Comparison of ENCODE assay signal across 9 cellular contexts in the genomic region with DNA sequence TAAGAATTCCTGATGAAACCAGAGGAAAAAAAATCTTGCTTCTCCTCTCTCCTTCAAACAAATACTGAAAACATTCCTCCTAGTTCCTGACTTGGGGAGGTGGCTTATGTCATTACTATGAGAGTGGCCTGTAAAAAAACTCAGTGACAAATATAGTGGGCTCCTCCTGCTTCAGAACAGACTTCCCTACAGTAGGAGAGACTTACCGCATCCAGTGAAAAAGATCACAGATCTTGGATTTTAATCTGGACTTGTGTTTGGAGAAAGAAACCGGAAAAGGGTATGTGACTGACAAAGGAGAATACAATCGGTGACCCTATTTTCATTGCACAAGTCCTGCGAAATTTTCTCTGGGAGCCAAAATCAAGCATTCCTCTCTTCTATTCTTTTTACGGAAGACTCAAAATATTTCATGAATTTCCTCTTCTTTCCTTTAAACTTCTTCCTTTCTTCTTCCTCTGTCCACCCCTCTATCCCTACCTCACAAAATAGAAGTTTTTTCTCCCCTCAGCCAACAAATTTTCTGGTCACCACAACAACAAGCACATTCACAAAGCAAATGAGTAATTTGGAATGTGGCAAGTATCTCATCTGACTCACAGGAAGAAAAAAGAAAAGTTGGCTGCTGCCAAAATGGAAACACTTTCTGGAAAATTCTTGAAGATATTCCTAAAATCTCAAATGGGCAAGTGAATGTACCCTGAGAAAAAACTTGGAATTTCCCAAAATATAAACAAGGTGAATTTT.
DNase-seq lines count a peak whose midpoint lies in the region; ATAC-seq, FAIRE-seq and TF ChIP-seq lines count a peak whose summit lies in the region.
"Had no signal": no experiment of that assay in that cellular context is flagged by ENCODE, and none has a peak within 500 bp of the region (broad histone marks: within the 10 kb centered on the region; RNA-seq: fewer than 3 reads in every experiment).

No MANE protein-coding gene starts in this region.

- FAIRE-seq in astrocyte (lab: Jason Lieb, UNC): peak; percentile 96

- no peak for TF ChIP-seq POLR2A in gastrocnemius medialis (IDR thresholded peaks at IDR 0.05)

- peaks cover 4% of the 10 kb centered on the region for H3K9me3 Mint-ChIP-seq in astrocyte (ENCODE audit: unreplicated experiment)

- H3K4me1 ChIP-seq in GM23248 (ENCODE audit: insufficient read depth): peaks cover 69% of the 10 kb centered on the region
- peaks cover 56% of the 10 kb centered on the region for H3K4me1 ChIP-seq in astrocyte (ENCODE audit: insufficient read depth, low read length)
- peaks cover 0 to 10% (median 0%) of the 10 kb centered on the region in 9 donors for H3K4me1 ChIP-seq in heart right ventricle
- no peaks in the 10 kb centered on the region for H3K4me1 ChIP-seq in gastrocnemius medialis

- in situ Hi-C loops in GM23248 (cut with MboI) (no loop called here), gastrocnemius medialis (cut with MboI; ENCODE audit: low sequenced_read_pairs in 4 of 4) (no loop called here)

- H3K27ac ChIP-seq in GM23248 (peak overlapping the region; percentile 97), astrocyte (ENCODE audit: low read depth, low read length) (peak overlapping the region; percentile 94), heart right ventricle (peak overlapping the region in 8 of 10 donors; percentile 22 to 70 (median 58)), gastrocnemius medialis (peak overlapping the region; percentile 8 to 46 (median 23))

- H3K9me3 ChIP-seq in GM23248 (ENCODE audit: low read depth) (no peaks in the 10 kb centered on the region), astrocyte (ENCODE audit: insufficient read depth, low read depth, low read length) (no peaks in the 10 kb centered on the region), heart right ventricle (no peaks in the 10 kb centered on the region), gastrocnemius medialis (no peaks in the 10 kb centered on the region)

- no peaks in the 10 kb centered on the region for H3K27me3 Mint-ChIP-seq in astrocyte (ENCODE audit: low read depth, unreplicated experiment)

- peak overlapping the region; percentile 3 for H3K4me3 Mint-ChIP-seq in astrocyte (ENCODE audit: unreplicated experiment)

- H3K9ac ChIP-seq in GM23248 (peak overlapping the region; percentile 80), astrocyte (ENCODE audit: low read length) (peak overlapping the region; percentile 76)

- H3K36me3 Mint-ChIP-seq in astrocyte (ENCODE audit: low read depth, unreplicated experiment): no peaks in the 10 kb centered on the region

- H3K27me3 ChIP-seq in GM23248 (replicated peaks; ENCODE audit: insufficient read depth) (no peaks in the 10 kb centered on the region), astrocyte (ENCODE audit: insufficient read depth, low read length) (no peaks in the 10 kb centered on the region), heart right ventricle (peaks cover 0 to 13% (median 0%) of the 10 kb centered on the region in 7 donors), gastrocnemius medialis (no peaks in the 10 kb centered on the region)

- no peaks in the 10 kb centered on the region for H3K36me3 ChIP-seq in GM23248 (ENCODE audit: low read depth)
- no peaks in the 10 kb centered on the region for H3K36me3 ChIP-seq in astrocyte (ENCODE audit: insufficient read depth, low read length)
- H3K36me3 ChIP-seq in heart right ventricle: no peaks in the 10 kb centered on the region
- no peaks in the 10 kb centered on the region for H3K36me3 ChIP-seq in gastrocnemius medialis

- H3K9me2 ChIP-seq in GM23248 (ENCODE audit: insufficient read depth): no peaks in the 10 kb centered on the region

- ATAC-seq in heart right ventricle: peak in 7 of 8 donors; percentile 28 to 86 (median 70)
- peak; percentile 45 to 51 for ATAC-seq in gastrocnemius medialis

- 4 to 6% methylated on average over 5 of the region's 5 CpGs for WGBS in GM23248 (ENCODE audit: low coverage in 1 of 2, low lambda C conversion rate in 2 of 2, missing lambda C conversion rate in 2 of 2), 2 experiments
- 65% methylated on average over 5 of the region's 5 CpGs for WGBS in heart right ventricle, 2 donors

- intact Hi-C loops in heart right ventricle (cut with DNase I): no loop called here
- intact Hi-C loops in gastrocnemius medialis (cut with DNase I; ENCODE audit: low total_unique reads): no loop called here

- H3K27ac Mint-ChIP-seq in astrocyte (ENCODE audit: unreplicated experiment): peak overlapping the region; percentile 96

- H3K79me2 ChIP-seq in GM23248 (ENCODE audit: insufficient read depth): no peaks in the 10 kb centered on the region
- H3K79me2 ChIP-seq in astrocyte (ENCODE audit: insufficient read depth, low read length): no peaks in the 10 kb centered on the region

- H3K4me1 Mint-ChIP-seq in astrocyte (ENCODE audit: low read depth, unreplicated experiment): peaks cover 59% of the 10 kb centered on the region

- H3K4me3 ChIP-seq in GM23248 (peak overlapping the region; percentile 56), astrocyte (ENCODE audit: insufficient read depth, low read depth, low read length) (peak overlapping the region; percentile 7), heart right ventricle (no peak overlapping the region), gastrocnemius medialis (no peak overlapping the region)

- DNase-seq in GM23248 (peak; percentile 93), astrocyte (ENCODE audit: low read depth) (peak; percentile 94), heart right ventricle (no peak), gastrocnemius medialis (no peak), NCI-H510A (lab: John Stamatoyannopoulos, UW) (no peak), NCI-H128 (lab: John Stamatoyannopoulos, UW; ENCODE audit: unreplicated experiment) (no peak)
- DNase-seq in activated CD8-positive, alpha-beta memory T cell treated with anti-CD3 and anti-CD28 coated beads for 24 hours: no peak
- no peak for DNase-seq in activated CD4-positive, alpha-beta T cell treated with anti-CD3 and anti-CD28 coated beads for 48 hours
- DNase-seq: SHP77 treated with DMSO at 0.1 percent for 48 hours had no signal

- H3K4me2 ChIP-seq in GM23248 (ENCODE audit: unreplicated experiment): peak overlapping the region; percentile 77
- H3K4me2 ChIP-seq in astrocyte (ENCODE audit: low read length): peak overlapping the region; percentile 76

- H2AFZ ChIP-seq in GM23248 (peak overlapping the region; percentile 52), astrocyte (ENCODE audit: low read depth, low read length) (no peak overlapping the region)

- H4K20me1 ChIP-seq in GM23248 (ENCODE audit: insufficient read depth) (no peaks in the 10 kb centered on the region), astrocyte (ENCODE audit: insufficient read depth, low read length) (no peaks in the 10 kb centered on the region)

- TF ChIP-seq CTCF in astrocyte (IDR thresholded peaks at IDR 0.05; ENCODE audit: insufficient read depth, low read depth, low read length): no peak
- TF ChIP-seq CTCF in heart right ventricle (IDR thresholded peaks at IDR 0.05): no peak
- TF ChIP-seq CTCF in gastrocnemius medialis (IDR thresholded peaks at IDR 0.05 in 4 of 5, conservative IDR thresholded peaks at IDR 0.05 in 1 of 5): no peak

- peaks cover 55% of the 10 kb centered on the region for H3F3A ChIP-seq in GM23248 (ENCODE audit: insufficient read depth)

Comparison
In these comparisons a context has a peak if more than half of its experiments do, and no peak if none do; other contexts are left out.
1. DNase-seq: peak in GM23248 (single experiment) and astrocyte (single experiment); none in heart right ventricle (0 of 2), gastrocnemius medialis (0 of 2), activated CD8-positive, alpha-beta memory T cell treated with anti-CD3 and anti-CD28 coated beads for 24 hours (single experiment), NCI-H510A (single experiment), activated CD4-positive, alpha-beta T cell treated with anti-CD3 and anti-CD28 coated beads for 48 hours (single experiment) and NCI-H128 (single experiment).
2. H3K27ac ChIP-seq: peak in every context shown above with its lines; median percentile 97 in GM23248; 94 in astrocyte; 58 in heart right ventricle; 23 in gastrocnemius medialis.
3. H3K4me3 ChIP-seq: peak in GM23248 (single experiment) and astrocyte (single experiment); none in heart right ventricle (0 of 10) and gastrocnemius medialis (0 of 4).